8 cellular contexts compared by ENCODE assay signal in genomic region chr16:22375117-22375962, GRCh38. TPM values are rescaled to one million over a fixed set of nuclear protein-coding genes. Genes with fewer than 3 reads are reported as not detected.
DNase-seq lines count a peak whose midpoint lies in the region; ATAC-seq lines count a peak whose summit lies in the region.

No MANE protein-coding gene starts in this region.

- CTCF ChIA-PET in activated naive CD4-positive, alpha-beta T cell treated with anti-CD3 and anti-CD28 coated beads, Interleukin-2, amount 10 ng/mL, durations not matched to agents 7 days and 5 days (lab: Charles Lee): interaction anchor here (0.6 to 1.7 kb wide), 6 partner anchors 22 to 75 kb away, joined by 3 to 7 read pairs (median 3); no protein-coding TSS in a partner anchor

- peaks cover 42% of the 10 kb centered on the region for H3K4me1 Mint-ChIP-seq in activated naive CD4-positive, alpha-beta T cell treated with anti-CD3 and anti-CD28 coated beads, Interleukin-2, amount 10 ng/mL, durations not matched to agents 7 days and 5 days
- H3K4me1 Mint-ChIP-seq in activated T-helper 1 cell treated with anti-CD3 and anti-CD28 coated beads, Interleukin-12 subunit alpha, Interleukin-12 subunit beta, Interleukin-2, Interleukin-4 antibody, amounts not matched to agents 30 ng/mL and 10 ng/mL and 1 ng/mL, durations not matched to agents 14 hours and 24 hours and 36 hours (ENCODE audit: low read depth): peaks cover 36% of the 10 kb centered on the region

- H3K9me3 ChIP-seq in iPS-20b (ENCODE audit: insufficient read depth, low read depth, low read length): no peaks in the 10 kb centered on the region
- H3K9me3 ChIP-seq in stomach smooth muscle (ENCODE audit: control insufficient read depth in 2 of 2, low read length in 2 of 2): no peaks in the 10 kb centered on the region

- H3K27ac Mint-ChIP-seq in activated naive CD4-positive, alpha-beta T cell treated with anti-CD3 and anti-CD28 coated beads, Interleukin-2, amount 10 ng/mL, durations not matched to agents 7 days and 5 days: peak overlapping the region; percentile 97
- H3K27ac Mint-ChIP-seq in activated T-helper 1 cell treated with anti-CD3 and anti-CD28 coated beads, Interleukin-12 subunit alpha, Interleukin-12 subunit beta, Interleukin-2, Interleukin-4 antibody, amounts not matched to agents 30 ng/mL and 10 ng/mL and 1 ng/mL, durations not matched to agents 14 hours and 24 hours and 36 hours: peak overlapping the region; percentile 29

- intact Hi-C loops in activated T-helper 1 cell treated with anti-CD3 and anti-CD28 coated beads, Interleukin-12 subunit alpha, Interleukin-12 subunit beta, Interleukin-2, Interleukin-4 antibody, amounts not matched to agents 30 ng/mL and 10 ng/mL and 1 ng/mL, durations not matched to agents 14 hours and 24 hours and 36 hours (cut with micrococcal nuclease): loop anchor here (2.0 kb wide), 1 partner anchor 169 kb away; the partner anchor contains the start of gene EEF2K

- peak overlapping the region; percentile 91 for H3K4me3 Mint-ChIP-seq in activated naive CD4-positive, alpha-beta T cell treated with anti-CD3 and anti-CD28 coated beads, Interleukin-2, amount 10 ng/mL, durations not matched to agents 7 days and 5 days
- peak overlapping the region; percentile 95 for H3K4me3 Mint-ChIP-seq in activated T-helper 1 cell treated with anti-CD3 and anti-CD28 coated beads, Interleukin-12 subunit alpha, Interleukin-12 subunit beta, Interleukin-2, Interleukin-4 antibody, amounts not matched to agents 30 ng/mL and 10 ng/mL and 1 ng/mL, durations not matched to agents 14 hours and 24 hours and 36 hours

- H3K9me3 Mint-ChIP-seq in activated naive CD4-positive, alpha-beta T cell treated with anti-CD3 and anti-CD28 coated beads, Interleukin-2, amount 10 ng/mL, durations not matched to agents 7 days and 5 days: no peaks in the 10 kb centered on the region
- H3K9me3 Mint-ChIP-seq in activated T-helper 1 cell treated with anti-CD3 and anti-CD28 coated beads, Interleukin-12 subunit alpha, Interleukin-12 subunit beta, Interleukin-2, Interleukin-4 antibody, amounts not matched to agents 30 ng/mL and 10 ng/mL and 1 ng/mL, durations not matched to agents 14 hours and 24 hours and 36 hours: no peaks in the 10 kb centered on the region

- DNase-seq in activated naive CD4-positive, alpha-beta T cell treated with anti-CD3 and anti-CD28 coated beads, Interleukin-2, amount 10 ng/mL, durations not matched to agents 7 days and 5 days: peak; percentile 31
- DNase-seq in activated naive CD4-positive, alpha-beta T cell (lab: John Stamatoyannopoulos, UW): no peak
- DNase-seq in activated T-helper 1 cell treated with anti-CD3 and anti-CD28 coated beads, Interleukin-12 subunit alpha, Interleukin-12 subunit beta, Interleukin-2, Interleukin-4 antibody, amounts not matched to agents 30 ng/mL and 10 ng/mL and 1 ng/mL, durations not matched to agents 14 hours and 24 hours and 36 hours (ENCODE audit: low spot score): no peak
- no peak for DNase-seq in mesenteric fat pad (ENCODE audit: low spot score)
- no peak for DNase-seq in pons (ENCODE audit: low spot score)

- peaks cover 27% of the 10 kb centered on the region for H3K36me3 Mint-ChIP-seq in activated naive CD4-positive, alpha-beta T cell treated with anti-CD3 and anti-CD28 coated beads, Interleukin-2, amount 10 ng/mL, durations not matched to agents 7 days and 5 days
- H3K36me3 Mint-ChIP-seq in activated T-helper 1 cell treated with anti-CD3 and anti-CD28 coated beads, Interleukin-12 subunit alpha, Interleukin-12 subunit beta, Interleukin-2, Interleukin-4 antibody, amounts not matched to agents 30 ng/mL and 10 ng/mL and 1 ng/mL, durations not matched to agents 14 hours and 24 hours and 36 hours (ENCODE audit: low read depth): peaks cover 9% of the 10 kb centered on the region

- H3K4me3 ChIP-seq in iPS-20b (ENCODE audit: low read length) (peak overlapping the region; percentile 79), stomach smooth muscle (ENCODE audit: low read length in 2 of 2) (peak overlapping the region; percentile 69 to 88)

- H3K36me3 ChIP-seq in iPS-20b (ENCODE audit: insufficient read depth, low read depth, low read length) (no peaks in the 10 kb centered on the region; the same call in 1 of the 2 replicates), stomach smooth muscle (ENCODE audit: control insufficient read depth in 2 of 2, insufficient read depth in 2 of 2, low read length in 2 of 2) (no peaks in the 10 kb centered on the region)

- ATAC-seq in GM18868 (IDR thresholded peaks at IDR 0.05; ENCODE audit: unreplicated experiment): no peak

- H3K27ac ChIP-seq in iPS-20b (ENCODE audit: low read length): no peak overlapping the region
- no peak overlapping the region for H3K27ac ChIP-seq in stomach smooth muscle (ENCODE audit: low read length)

- peak overlapping the region; percentile 54; the same call in 1 of the 2 replicates for H3K9ac ChIP-seq in iPS-20b (ENCODE audit: low read depth, low read length)
- H3K9ac ChIP-seq in stomach smooth muscle (ENCODE audit: low read length in 2 of 2): peak overlapping the region; percentile 56 to 73

- H3K27me3 ChIP-seq in iPS-20b (ENCODE audit: insufficient read depth, low read length) (peaks cover 33% of the 10 kb centered on the region), stomach smooth muscle (ENCODE audit: control insufficient read depth in 1 of 2, insufficient read depth in 2 of 2, low read length in 2 of 2) (no peaks in the 10 kb centered on the region)

- H3K27me3 Mint-ChIP-seq in activated naive CD4-positive, alpha-beta T cell treated with anti-CD3 and anti-CD28 coated beads, Interleukin-2, amount 10 ng/mL, durations not matched to agents 7 days and 5 days: peaks cover 6% of the 10 kb centered on the region
- peaks cover 2% of the 10 kb centered on the region for H3K27me3 Mint-ChIP-seq in activated T-helper 1 cell treated with anti-CD3 and anti-CD28 coated beads, Interleukin-12 subunit alpha, Interleukin-12 subunit beta, Interleukin-2, Interleukin-4 antibody, amounts not matched to agents 30 ng/mL and 10 ng/mL and 1 ng/mL, durations not matched to agents 14 hours and 24 hours and 36 hours (ENCODE audit: insufficient read depth)

- H3K4me1 ChIP-seq in iPS-20b (ENCODE audit: insufficient read depth, low read length) (peaks cover 18% of the 10 kb centered on the region), stomach smooth muscle (ENCODE audit: control insufficient read depth, insufficient read depth, low read length) (peaks cover 13% of the 10 kb centered on the region)

RNA-seq across cellular contexts. Expression of gene CDR2, which starts 0.9 kb away (rescaled TPM):
- 43.5 and 47.2 TPM in 2 replicates for total RNA-seq in activated T-helper 1 cell treated with anti-CD3 and anti-CD28 coated beads, Interleukin-12 subunit alpha, Interleukin-12 subunit beta, Interleukin-2, Interleukin-4 antibody, amounts not matched to agents 30 ng/mL and 10 ng/mL and 1 ng/mL, durations not matched to agents 14 hours and 24 hours and 36 hours
- 24.8 TPM for total RNA-seq in mesenteric fat pad
